ENCODE assay signal across 10 cellular contexts in genomic region chr2:46257476-46257875, GRCh38. TPM values are rescaled to one million over a fixed set of nuclear protein-coding genes. Genes with fewer than 3 reads are reported as not detected.
DNase-seq lines count a peak whose midpoint lies in the region; ATAC-seq and TF ChIP-seq lines count a peak whose summit lies in the region.
"Had no signal": no experiment of that assay in that cellular context is flagged by ENCODE, and none has a peak within 500 bp of the region (broad histone marks: within the 10 kb centered on the region; RNA-seq: fewer than 3 reads in every experiment).

No MANE protein-coding gene starts in this region.

- no peak overlapping the region for H3K18ac ChIP-seq in trophoblast cell (ENCODE audit: low read length)

- intact Hi-C loops in OCI-LY7 (cut with micrococcal nuclease; ENCODE audit: unreplicated experiment): no loop called here

- H3K79me2 ChIP-seq in GM23248 (ENCODE audit: insufficient read depth) (no peaks in the 10 kb centered on the region), trophoblast cell (ENCODE audit: control insufficient read depth, insufficient read depth, low read length, poor library complexity) (no peaks in the 10 kb centered on the region), OCI-LY7 (ENCODE audit: insufficient read depth, low read depth, low read length) (no peaks in the 10 kb centered on the region)

- DNase-seq in GM23248 (peak; percentile 61), NCI-H2107 treated with DMSO at 0.1 percent for 48 hours (lab: John Stamatoyannopoulos, UW; ENCODE audit: unreplicated experiment) (peak; percentile 91), cardiac fibroblast (ENCODE audit: low read depth in 2 of 2) (peak; percentile 86 to 89), trophoblast cell (peak; percentile 33 to 73), pons (ENCODE audit: low spot score) (no peak), OCI-LY7 (ENCODE audit: low spot score) (no peak), ureter (ENCODE audit: low spot score) (no peak)
- DNase-seq: activated naive CD4-positive, alpha-beta T cell treated with anti-CD3 and anti-CD28 coated beads, Interleukin-2, amount 50 U/mL, for 16 hours; RPMI8226 had no signal

- H3K27ac ChIP-seq in GM23248: no peak overlapping the region
- no peak overlapping the region for H3K27ac ChIP-seq in trophoblast cell (ENCODE audit: low read depth, low read length)
- H3K27ac ChIP-seq in OCI-LY7 (ENCODE audit: low read depth, low read length, poor library complexity, severe bottlenecking): no peak overlapping the region

- no peaks in the 10 kb centered on the region for H3K36me3 ChIP-seq in GM23248 (ENCODE audit: low read depth)
- H3K36me3 ChIP-seq in trophoblast cell (ENCODE audit: control insufficient read depth in 1 of 2, insufficient read depth in 2 of 2, low read length in 2 of 2): no peaks in the 10 kb centered on the region
- H3K36me3 ChIP-seq in OCI-LY7 (ENCODE audit: insufficient read depth, low read length): no peaks in the 10 kb centered on the region

- POLR2A ChIA-PET in OCI-LY7 (lab: Charles Lee): no interaction called here

- H2BK120ac ChIP-seq in trophoblast cell (ENCODE audit: insufficient read depth, low read length, poor library complexity): no peak overlapping the region

- H4K20me1 ChIP-seq in GM23248 (ENCODE audit: insufficient read depth): no peaks in the 10 kb centered on the region
- H4K20me1 ChIP-seq in OCI-LY7 (ENCODE audit: insufficient read depth, low read length): no peaks in the 10 kb centered on the region

- no peak overlapping the region for H4K91ac ChIP-seq in trophoblast cell (ENCODE audit: low read depth, low read length)

- H4K12ac ChIP-seq in trophoblast cell (ENCODE audit: low read depth, low read length): no peak overlapping the region

- no peak overlapping the region for H3K14ac ChIP-seq in trophoblast cell (ENCODE audit: low read length)

- H3K9me2 ChIP-seq in GM23248 (ENCODE audit: insufficient read depth) (no peaks in the 10 kb centered on the region), OCI-LY7 (ENCODE audit: insufficient read depth, low read length) (no peaks in the 10 kb centered on the region)

- no peak overlapping the region for H3K23ac ChIP-seq in trophoblast cell (ENCODE audit: low read length)

- H3K4me1 ChIP-seq in GM23248 (ENCODE audit: insufficient read depth) (no peaks in the 10 kb centered on the region), trophoblast cell (ENCODE audit: control insufficient read depth in 1 of 2, insufficient read depth in 2 of 2, low read length in 2 of 2) (peaks cover 13 to 14% of the 10 kb centered on the region in 2 experiments), OCI-LY7 (ENCODE audit: insufficient read depth, low read length, poor library complexity, severe bottlenecking) (no peaks in the 10 kb centered on the region)

- no peak overlapping the region for H2BK5ac ChIP-seq in trophoblast cell (ENCODE audit: low read depth, low read length, poor library complexity)

- no peak overlapping the region for H4K8ac ChIP-seq in trophoblast cell (ENCODE audit: low read depth, low read length)

- H3K27me3 ChIP-seq in GM23248 (replicated peaks; ENCODE audit: insufficient read depth) (no peaks in the 10 kb centered on the region), trophoblast cell (ENCODE audit: insufficient read depth, low read length) (no peaks in the 10 kb centered on the region)

- WGBS in GM23248 (ENCODE audit: low coverage in 1 of 2, low lambda C conversion rate in 2 of 2, missing lambda C conversion rate in 2 of 2), 2 experiments: 27% methylated on average over 4 of the region's 4 CpGs
- WGBS in trophoblast cell (ENCODE audit: extremely low coverage, insufficient coverage, insufficient read length): no CpG with 5 or more reads among the region's 4 CpGs

- H3K4me2 ChIP-seq in GM23248 (ENCODE audit: unreplicated experiment) (no peak overlapping the region), trophoblast cell (ENCODE audit: low read length) (no peak overlapping the region), OCI-LY7 (ENCODE audit: low read length) (no peak overlapping the region)

- TF ChIP-seq CTCF in cardiac fibroblast (IDR thresholded peaks at IDR 0.05; ENCODE audit: low read depth, low read length) (no peak), OCI-LY7 (conservative IDR thresholded peaks at IDR 0.05; ENCODE audit: low read length) (no peak)

- in situ Hi-C loops in GM23248 (cut with MboI): no loop called here

- H3K9ac ChIP-seq in GM23248 (no peak overlapping the region), trophoblast cell (ENCODE audit: low read length) (no peak overlapping the region)

- H3F3A ChIP-seq in GM23248 (ENCODE audit: insufficient read depth): no peaks in the 10 kb centered on the region

- H3K4ac ChIP-seq in trophoblast cell (ENCODE audit: low read depth, low read length): no peak overlapping the region

- ATAC-seq in GM19324 (IDR thresholded peaks at IDR 0.05; ENCODE audit: low FRiP score, unreplicated experiment): no peak

- H3K9me3 ChIP-seq in GM23248 (ENCODE audit: low read depth) (no peaks in the 10 kb centered on the region), trophoblast cell (ENCODE audit: insufficient read depth, low read depth, low read length) (no peaks in the 10 kb centered on the region), OCI-LY7 (ENCODE audit: low read length) (no peaks in the 10 kb centered on the region)

- peaks cover 4% of the 10 kb centered on the region for H3K79me1 ChIP-seq in trophoblast cell (ENCODE audit: low read length)

- CTCF ChIA-PET in OCI-LY7 (lab: Charles Lee; ENCODE audit: unreplicated experiment): no interaction called here

- H2AK5ac ChIP-seq in trophoblast cell (ENCODE audit: low read length): no peak overlapping the region

- H2BK12ac ChIP-seq in trophoblast cell (ENCODE audit: low read length): no peak overlapping the region

- H3K4me3 ChIP-seq in GM23248 (no peak overlapping the region), cardiac fibroblast (replicated peaks in 1 of 2; ENCODE audit: low read depth in 2 of 2, low read length in 2 of 2) (no peak overlapping the region), trophoblast cell (ENCODE audit: low read depth, low read length) (no peak overlapping the region), OCI-LY7 (ENCODE audit: low read depth, low read length, poor library complexity, severe bottlenecking) (no peak overlapping the region)

- BruUV-seq in OCI-LY7 (replicated peaks; lab: Mats Ljungman, UMichigan): no TSS peak

- no peak overlapping the region for H2AFZ ChIP-seq in GM23248
- H2AFZ ChIP-seq in trophoblast cell (ENCODE audit: insufficient read depth, low read length, poor library complexity): no peak overlapping the region
- H2AFZ ChIP-seq in OCI-LY7 (ENCODE audit: low read length): no peak overlapping the region

RNA-seq across cellular contexts. Expression of gene EPAS1, which starts 39.7 kb away (rescaled TPM):
- 66.3 and 73.8 TPM in 2 replicates for total RNA-seq in GM23248 (2014; rRNA removed; shearing (Covaris generic))
- 45.2 and 47.5 TPM in 2 replicates for polyA plus RNA-seq in GM23248 (2016; fragmentation: Nextera tagmentation; extraction: Ambion mirVana)
- polyA plus RNA-seq in trophoblast cell (2013): 1,165 and 1,253 TPM in 2 replicates
- not detected in 2 replicates for total RNA-seq in OCI-LY7 (2014; rRNA removed; shearing (Covaris generic))
- total RNA-seq in OCI-LY7 (2022) (0.74 TPM in 1 of 2 replicates, not detected in the other), ureter (300 TPM)

Comparison
In these comparisons a context has a peak if more than half of its experiments do, and no peak if none do; other contexts are left out.
1. DNase-seq: peak in GM23248 (single experiment), NCI-H2107 treated with DMSO at 0.1 percent for 48 hours (single experiment), cardiac fibroblast (2 of 2) and trophoblast cell (2 of 2); none in pons (single experiment), OCI-LY7 (single experiment) and ureter (single experiment).
2. RNA of gene EPAS1, which starts 39.7 kb away (total RNA-seq): 300 TPM in ureter (single experiment) and 66.3 to 73.8 TPM in GM23248; 0.74 TPM in OCI-LY7; every median in the first group is over 10 times any median in the second.